In genomic region chr6:165793287-165793825, GRCh38 we compare ENCODE assay signal across 31 cellular contexts.
"Had no signal": no experiment of that assay in that cellular context is flagged by ENCODE, and none has a peak within 500 bp of the region (broad histone marks: within the 10 kb centered on the region; RNA-seq: fewer than 3 reads in every experiment).

No MANE protein-coding gene starts in this region.

- H3K9me3 ChIP-seq: adrenal gland, ascending aorta, body of pancreas, breast epithelium had no signal

- H3K4me3 ChIP-seq: adrenal gland, ascending aorta, body of pancreas, breast epithelium, cardiac muscle cell had no signal

- H3K4me1 ChIP-seq: adrenal gland, ascending aorta, body of pancreas, breast epithelium had no signal

- DNase-seq: activated effector memory CD4-positive, alpha-beta T cell treated with anti-CD3 and anti-CD28 coated beads, Interleukin-2, amount 50 U/mL, for 16 hours; activated effector memory CD4-positive, alpha-beta T cell treated with Interleukin-2 at 50 U/mL for 16 hours; activated gamma-delta T cell; activated gamma-delta T cell treated with Interleukin-2 at 50 U/mL for 16 hours; activated naive CD4-positive, alpha-beta T cell; activated naive CD4-positive, alpha-beta T cell treated with anti-CD3 and anti-CD28 coated beads for 36 hours; activated naive CD4-positive, alpha-beta T cell treated with anti-CD3 and anti-CD28 coated beads, Interleukin-2, amount 10 ng/mL, durations not matched to agents 7 days and 5 days; activated naive CD4-positive, alpha-beta T cell treated with anti-CD3 and anti-CD28 coated beads, Interleukin-2, amount 50 U/mL, for 16 hours; activated naive CD4-positive, alpha-beta T cell treated with Interleukin-2 at 50 U/mL for 16 hours; activated naive CD8-positive, alpha-beta T cell treated with anti-CD3 and anti-CD28 coated beads for 36 hours; activated naive CD8-positive, alpha-beta T cell treated with anti-CD3 and anti-CD28 coated beads, Interleukin-2, amount 10 ng/mL, durations not matched to agents 7 days and 5 days; activated naive CD8-positive, alpha-beta T cell treated with anti-CD3 and anti-CD28 coated beads, Interleukin-2, amount 50 U/mL, for 24 hours; activated T-cell treated with anti-CD3 and anti-CD28 coated beads, Interleukin-2, amount 50 U/mL, for 1 hour; activated T-cell treated with anti-CD3 and anti-CD28 coated beads, Interleukin-2, amount 50 U/mL, for 24 hours; activated T-cell treated with anti-CD3 and anti-CD28 coated beads, Interleukin-2, amount 50 U/mL, for 4 hours; activated T-cell treated with anti-CD3 and anti-CD28 coated beads, Interleukin-2, amount 50 U/mL, for 48 hours; activated T-cell treated with anti-CD3 and anti-CD28 coated beads, Interleukin-2, amount 50 U/mL, for 72 hours; adrenal gland; amniotic stem cell; amygdala; anterior cingulate cortex; aorta; body of pancreas; brain microvascular endothelial cell; central memory CD4-positive, alpha-beta T cell; cerebellar nuclear complex had no signal

- H3K36me3 ChIP-seq: adrenal gland, ascending aorta, brain microvascular endothelial cell, breast epithelium, cardiac muscle cell had no signal

- H3K27me3 ChIP-seq: adrenal gland, ascending aorta, body of pancreas, brain microvascular endothelial cell, breast epithelium, cardiac muscle cell had no signal

- H3K27ac ChIP-seq: adrenal gland, ascending aorta, body of pancreas, brain microvascular endothelial cell, breast epithelium, cardiac muscle cell had no signal

- ATAC-seq: activated naive CD4-positive, alpha-beta T cell treated with anti-CD3 and anti-CD28 coated beads, Interleukin-2, amount 50 U/mL, for 72 hours; activated naive CD8-positive, alpha-beta T cell treated with anti-CD3 and anti-CD28 coated beads, Interleukin-2, amount 50 U/mL, for 24 hours; activated T-cell treated with anti-CD3 and anti-CD28 coated beads, Interleukin-2, amount 50 U/mL, for 4 hours; activated T-cell treated with anti-CD3 and anti-CD28 coated beads, Interleukin-2, amount 50 U/mL, for 72 hours; activated T-helper 17 cell treated with anti-CD3 and anti-CD28 coated beads, Interleukin-2, amount 50 U/mL, for 72 hours; body of pancreas had no signal
